In genomic region chr6:13487122-13488014, GRCh38 we compare ENCODE assay signal across 8 cellular contexts. TPM values are rescaled to one million over a fixed set of nuclear protein-coding genes. Genes with fewer than 3 reads are reported as not detected.
DNase-seq lines count a peak whose midpoint lies in the region; ATAC-seq and TF ChIP-seq lines count a peak whose summit lies in the region.

Gene GFOD1 (minus strand): TSS chr6:13487600. CDS start chr6:13486890, 710 bp downstream.

- H3K27me3 Mint-ChIP-seq in chondrocyte (ENCODE audit: low read depth): no peaks in the 10 kb centered on the region

- DNase-seq in AG09309 (ENCODE audit: low read depth): peak; percentile 41
- DNase-seq in NCI-H226: peak; percentile 80
- peak; percentile 75 for DNase-seq in activated CD4-positive, CD25-positive, alpha-beta regulatory T cell treated with anti-CD3 and anti-CD28 coated beads, Interleukin-2, amount 50 U/mL, for 72 hours
- DNase-seq in chondrocyte (ENCODE audit: low spot score): no peak
- DNase-seq in kidney glomerular epithelial cell (lab: John Stamatoyannopoulos, UW): peak; percentile 74
- peak in 3 of 4 experiments; percentile 53 to 80 (median 67) for DNase-seq in stimulated activated CD4-positive, alpha-beta T cell treated with anti-CD3 and anti-CD28 coated beads, Interleukin-1b, Interleukin-23, amount 100 ng/mL, for 24 hours (ENCODE audit: low read depth in 4 of 4, low spot score in 1 of 4)

- H3K36me3 Mint-ChIP-seq in chondrocyte (ENCODE audit: low read depth): no peaks in the 10 kb centered on the region

- H3K9me3 Mint-ChIP-seq in chondrocyte (ENCODE audit: low read depth): no peaks in the 10 kb centered on the region

- H3K4me3 Mint-ChIP-seq in chondrocyte (ENCODE audit: unreplicated experiment): peak within 1 kb of the TSS; percentile 97

- TF ChIP-seq CTCF in AG09309 (IDR thresholded peaks at IDR 0.05; ENCODE audit: control insufficient read depth, insufficient read depth, low read depth, low read length, missing control alignments) (peak; percentile 18), chondrocyte (IDR thresholded peaks at IDR 0.05) (peak; percentile 69)

- H3K27ac Mint-ChIP-seq in chondrocyte (ENCODE audit: unreplicated experiment): peak within 1 kb of the TSS; percentile 91

- peaks cover 10% of the 10 kb centered on the region for H3K4me1 Mint-ChIP-seq in chondrocyte (ENCODE audit: low read depth)

- ATAC-seq in GM18909 (IDR thresholded peaks at IDR 0.05; ENCODE audit: poor library complexity, unreplicated experiment): peak; percentile 77
- peak; percentile 64 for ATAC-seq in HG03139 (IDR thresholded peaks at IDR 0.05; ENCODE audit: unreplicated experiment)

- H3K4me3 ChIP-seq in AG09309 (ENCODE audit: control insufficient read depth, low read depth, low read length): peak within 1 kb of the TSS; percentile 74

RNA-seq across cellular contexts. Expression of gene GFOD1, which starts in this region (rescaled TPM):
- 2.0 to 3.1 TPM (median 2.1 TPM) in 3 replicates for total RNA-seq in chondrocyte
